11 cellular contexts compared by ENCODE assay signal in the genomic region with DNA sequence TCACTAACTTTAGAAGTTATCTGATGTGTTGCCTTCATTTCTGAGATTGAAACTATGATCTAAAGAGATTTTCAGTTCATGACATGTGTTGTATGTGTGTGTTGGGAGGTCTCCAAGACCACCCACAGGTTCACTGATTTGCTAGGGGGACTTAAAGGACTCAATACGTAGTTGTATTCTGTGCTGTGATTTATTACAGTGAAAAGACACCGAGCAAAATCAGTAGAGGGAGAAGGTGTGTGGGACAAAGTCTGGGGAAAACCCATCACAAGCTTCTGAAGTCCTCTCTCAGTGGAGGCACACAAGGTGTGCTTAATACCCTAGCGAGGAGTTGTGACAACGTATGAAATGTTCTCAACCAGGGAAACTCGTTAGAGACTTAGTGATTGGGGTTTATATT. TPM values are rescaled to one million over a fixed set of nuclear protein-coding genes. Genes with fewer than 3 reads are reported as not detected.
DNase-seq lines count a peak whose midpoint lies in the region; ATAC-seq and TF ChIP-seq lines count a peak whose summit lies in the region.
"Had no signal": no experiment of that assay in that cellular context is flagged by ENCODE, and none has a peak within 500 bp of the region (broad histone marks: within the 10 kb centered on the region; RNA-seq: fewer than 3 reads in every experiment).

No MANE protein-coding gene starts in this region.

- no peaks in the 10 kb centered on the region for H3K9me2 ChIP-seq in DOHH2 (replicated peaks; ENCODE audit: control insufficient read depth, low read length)

- H3K36me3 ChIP-seq in DOHH2 (ENCODE audit: control insufficient read depth, low read length) (peaks cover 4% of the 10 kb centered on the region; the same call in 1 of the 2 replicates), esophagus squamous epithelium (peaks cover 0 to under 1% (median 0%) of the 10 kb centered on the region in 3 donors)
- H3K36me3 ChIP-seq: right lobe of liver had no signal

- no peaks in the 10 kb centered on the region for H3K27me3 ChIP-seq in DOHH2 (ENCODE audit: control insufficient read depth, low read length)
- H3K27me3 ChIP-seq in esophagus squamous epithelium: no peaks in the 10 kb centered on the region
- H3K27me3 ChIP-seq: right lobe of liver had no signal

- H3K4me1 ChIP-seq in DOHH2 (ENCODE audit: control insufficient read depth, low read length): peaks cover 30% of the 10 kb centered on the region
- H3K4me1 ChIP-seq in esophagus squamous epithelium: peaks cover 10 to 49% (median 25%) of the 10 kb centered on the region in 3 donors
- H3K4me1 ChIP-seq: right lobe of liver had no signal

- intact Hi-C loops in esophagus squamous epithelium (cut with DNase I): no loop called here

- H3K4me3 ChIP-seq in DOHH2 (ENCODE audit: low read length): peak overlapping the region; percentile 19; the same call in 1 of the 2 replicates
- no peak overlapping the region for H3K4me3 ChIP-seq in esophagus squamous epithelium
- no peak overlapping the region for H3K4me3 ChIP-seq in coronary artery
- H3K4me3 ChIP-seq: right lobe of liver had no signal

- ATAC-seq in GM19043 (IDR thresholded peaks at IDR 0.05; ENCODE audit: low read depth, unreplicated experiment) (peak; percentile 48), HG03442 (IDR thresholded peaks at IDR 0.05; ENCODE audit: unreplicated experiment) (peak; percentile 66)

- no peaks in the 10 kb centered on the region for H3K9me3 ChIP-seq in DOHH2 (ENCODE audit: control insufficient read depth, insufficient read depth, low read length)
- no peaks in the 10 kb centered on the region for H3K9me3 ChIP-seq in esophagus squamous epithelium
- H3K9me3 ChIP-seq: right lobe of liver had no signal

- no peak for DNase-seq in esophagus squamous epithelium (lab: John Stamatoyannopoulos, UW)
- no peak for DNase-seq in MV-4-11 (lab: John Stamatoyannopoulos, UW)
- DNase-seq in coronary artery (ENCODE audit: low spot score): no peak
- no peak for DNase-seq in cortex of kidney (lab: John Stamatoyannopoulos, UW)
- no peak for DNase-seq in caudate nucleus (lab: John Stamatoyannopoulos, UW)
- DNase-seq: activated gamma-delta T cell, NCI-H1436 treated with DMSO at 0.1 percent for 48 hours, right lobe of liver had no signal

- peak overlapping the region; percentile 56; the same call in 1 of the 2 replicates for H3K27ac ChIP-seq in DOHH2 (ENCODE audit: low read depth, low read length)
- H3K27ac ChIP-seq in esophagus squamous epithelium: peak overlapping the region in 3 of 4 donors; percentile 28 to 35 (median 33)
- H3K27ac ChIP-seq in coronary artery: no peak overlapping the region
- no peak overlapping the region for H3K27ac ChIP-seq in caudate nucleus (ENCODE audit: low read depth, low read length)
- H3K27ac ChIP-seq: right lobe of liver had no signal

- H3K4me2 ChIP-seq in DOHH2 (ENCODE audit: low read length): peak overlapping the region; percentile 72

- no peak for TF ChIP-seq CTCF in DOHH2 (IDR thresholded peaks at IDR 0.05; ENCODE audit: low read depth, low read length, poor library complexity, severe bottlenecking)
- TF ChIP-seq CTCF in esophagus squamous epithelium (IDR thresholded peaks at IDR 0.05): no peak
- TF ChIP-seq CTCF in coronary artery (IDR thresholded peaks at IDR 0.05): no peak

- TF ChIP-seq POLR2A in esophagus squamous epithelium (IDR thresholded peaks at IDR 0.05): no peak

- peaks cover 5% of the 10 kb centered on the region for H3F3A ChIP-seq in DOHH2 (ENCODE audit: control insufficient read depth, insufficient read depth)

- H4K20me1 ChIP-seq in DOHH2 (ENCODE audit: control insufficient read depth, insufficient read depth, low read depth, low read length): peaks cover 13% of the 10 kb centered on the region; the same call in 1 of the 2 replicates

- 64 to 74% methylated on average over 5 of the region's 5 CpGs for WGBS in esophagus squamous epithelium, 2 donors

- H3K79me2 ChIP-seq in DOHH2 (ENCODE audit: control insufficient read depth, low read length): peaks cover 79% of the 10 kb centered on the region

RNA-seq across cellular contexts. Expression of a gene that starts 35.6 kb away (rescaled TPM):
- 10 to 100 TPM; 18.0 to 23.3 (median 19.2) TPM for total RNA-seq in esophagus squamous epithelium

RNA-seq across cellular contexts. Expression of a gene that starts 53.0 kb away (rescaled TPM):
- total RNA-seq in esophagus squamous epithelium: under 1 TPM in 2 of 4 donors, not detected in 2; 0.19 to 0.97 TPM

Comparison
In these comparisons a context has a peak if more than half of its experiments do, and no peak if none do; other contexts are left out.
1. H3K27ac ChIP-seq: peak in DOHH2 (single experiment) and esophagus squamous epithelium (3 of 4); none in coronary artery (0 of 2) and caudate nucleus (single experiment).